Comparison of ENCODE assay signal across 8 cellular contexts in genomic region chr9:134707031-134707680, GRCh38.
DNase-seq lines count a peak whose midpoint lies in the region; TF ChIP-seq lines count a peak whose summit lies in the region.

No MANE protein-coding gene starts in this region.

- no peak overlapping the region for H3K4me3 Mint-ChIP-seq in activated naive CD4-positive, alpha-beta T cell treated with anti-CD3 and anti-CD28 coated beads for 36 hours

- H3K4me1 Mint-ChIP-seq in activated naive CD4-positive, alpha-beta T cell treated with anti-CD3 and anti-CD28 coated beads for 36 hours (ENCODE audit: low read depth): no peaks in the 10 kb centered on the region

- H3K4me2 ChIP-seq in trophoblast cell (ENCODE audit: low read length): no peak overlapping the region

- H3K27ac Mint-ChIP-seq in activated naive CD4-positive, alpha-beta T cell treated with anti-CD3 and anti-CD28 coated beads for 36 hours: no peak overlapping the region

- H3K9ac ChIP-seq in trophoblast cell (ENCODE audit: low read length): no peak overlapping the region

- no peak for TF ChIP-seq CTCF in fibroblast of pulmonary artery (IDR thresholded peaks at IDR 0.05; ENCODE audit: low read length, missing control alignments)

- H3K79me1 ChIP-seq in trophoblast cell (ENCODE audit: low read length): peaks cover 5% of the 10 kb centered on the region

- CTCF ChIA-PET in activated naive CD4-positive, alpha-beta T cell treated with anti-CD3 and anti-CD28 coated beads for 36 hours (lab: Charles Lee): no interaction called here

- H3K27ac ChIP-seq in trophoblast cell (ENCODE audit: low read depth, low read length): peak overlapping the region; percentile 6

- no peak overlapping the region for H3K4ac ChIP-seq in trophoblast cell (ENCODE audit: low read depth, low read length)

- H2AFZ ChIP-seq in trophoblast cell (ENCODE audit: insufficient read depth, low read length, poor library complexity): no peak overlapping the region

- H3K18ac ChIP-seq in trophoblast cell (ENCODE audit: low read length): peak overlapping the region; percentile 56

- H3K79me2 ChIP-seq in trophoblast cell (ENCODE audit: control insufficient read depth, insufficient read depth, low read length, poor library complexity): peaks cover 2% of the 10 kb centered on the region

- H4K12ac ChIP-seq in trophoblast cell (ENCODE audit: low read depth, low read length): peak overlapping the region; percentile 22

- H3K4me1 ChIP-seq in trophoblast cell (ENCODE audit: control insufficient read depth in 1 of 2, insufficient read depth in 2 of 2, low read length in 2 of 2): peaks cover 2 to 5% of the 10 kb centered on the region in 2 experiments

- H3K36me3 Mint-ChIP-seq in activated naive CD4-positive, alpha-beta T cell treated with anti-CD3 and anti-CD28 coated beads for 36 hours (ENCODE audit: low read depth): no peaks in the 10 kb centered on the region

- H4K8ac ChIP-seq in trophoblast cell (ENCODE audit: low read depth, low read length): peak overlapping the region; percentile 18

- peak; percentile 39 for DNase-seq in DMS 273 treated with DMSO at 0.1 percent for 48 hours (lab: John Stamatoyannopoulos, UW)
- DNase-seq in NCI-H69 (lab: John Stamatoyannopoulos, UW): peak; percentile 97
- DNase-seq in fibroblast of pulmonary artery (ENCODE audit: low read depth): peak; percentile 90
- DNase-seq in trophoblast cell: no peak
- DNase-seq in activated naive CD4-positive, alpha-beta T cell treated with anti-CD3 and anti-CD28 coated beads for 36 hours: no peak
- no peak for DNase-seq in midbrain (lab: John Stamatoyannopoulos, UW)
- DNase-seq in T-helper 9 cell: no peak
- no peak for DNase-seq in HuH-7.5 (ENCODE audit: low spot score)

- no peaks in the 10 kb centered on the region for H3K27me3 ChIP-seq in trophoblast cell (ENCODE audit: insufficient read depth, low read length)

- no CpG with 5 or more reads among the region's 19 CpGs for WGBS in trophoblast cell (ENCODE audit: extremely low coverage, insufficient coverage, insufficient read length)

- no peak overlapping the region for H2AK5ac ChIP-seq in trophoblast cell (ENCODE audit: low read length)

- no peak overlapping the region for H2BK12ac ChIP-seq in trophoblast cell (ENCODE audit: low read length)

- H3K14ac ChIP-seq in trophoblast cell (ENCODE audit: low read length): no peak overlapping the region

- no peak overlapping the region for H3K4me3 ChIP-seq in fibroblast of pulmonary artery (replicated peaks; ENCODE audit: low read depth, low read length)
- H3K4me3 ChIP-seq in trophoblast cell (ENCODE audit: low read depth, low read length): no peak overlapping the region

- H3K23ac ChIP-seq in trophoblast cell (ENCODE audit: low read length): no peak overlapping the region

- peaks cover 1% of the 10 kb centered on the region for H3K9me3 ChIP-seq in trophoblast cell (ENCODE audit: insufficient read depth, low read depth, low read length)

- no peaks in the 10 kb centered on the region for H3K9me3 Mint-ChIP-seq in activated naive CD4-positive, alpha-beta T cell treated with anti-CD3 and anti-CD28 coated beads for 36 hours

- H3K36me3 ChIP-seq in trophoblast cell (ENCODE audit: control insufficient read depth in 1 of 2, insufficient read depth in 2 of 2, low read length in 2 of 2): peaks cover 86% of the 10 kb centered on the region in 2 experiments

- H3K27me3 Mint-ChIP-seq in activated naive CD4-positive, alpha-beta T cell treated with anti-CD3 and anti-CD28 coated beads for 36 hours (ENCODE audit: low read depth): no peaks in the 10 kb centered on the region

- intact Hi-C loops in activated naive CD4-positive, alpha-beta T cell treated with anti-CD3 and anti-CD28 coated beads for 36 hours (cut with micrococcal nuclease): no loop called here

- H2BK120ac ChIP-seq in trophoblast cell (ENCODE audit: insufficient read depth, low read length, poor library complexity): no peak overlapping the region

- H2BK5ac ChIP-seq in trophoblast cell (ENCODE audit: low read depth, low read length, poor library complexity): no peak overlapping the region

- H4K91ac ChIP-seq in trophoblast cell (ENCODE audit: low read depth, low read length): no peak overlapping the region

Comparison
In these comparisons a context has a peak if more than half of its experiments do, and no peak if none do; other contexts are left out.
1. DNase-seq: peak in DMS 273 treated with DMSO at 0.1 percent for 48 hours (single experiment), NCI-H69 (single experiment) and fibroblast of pulmonary artery (single experiment); none in trophoblast cell (0 of 2), activated naive CD4-positive, alpha-beta T cell treated with anti-CD3 and anti-CD28 coated beads for 36 hours (single experiment), midbrain (single experiment), T-helper 9 cell (single experiment) and HuH-7.5 (single experiment).